Comparison of ENCODE assay signal across 19 cellular contexts in genomic region chr10:89007129-89007893, GRCh38. TPM values are rescaled to one million over a fixed set of nuclear protein-coding genes. Genes with fewer than 3 reads are reported as not detected.
DNase-seq lines count a peak whose midpoint lies in the region; ATAC-seq, FAIRE-seq and TF ChIP-seq lines count a peak whose summit lies in the region.
"Had no signal": no experiment of that assay in that cellular context is flagged by ENCODE, and none has a peak within 500 bp of the region (broad histone marks: within the 10 kb centered on the region; RNA-seq: fewer than 3 reads in every experiment).

No MANE protein-coding gene starts in this region.

- H3K27ac Mint-ChIP-seq in CD14-positive monocyte: peak overlapping the region in 4 of 7 donors; percentile 8 to 67 (median 54)
- H3K27ac Mint-ChIP-seq in activated T-helper 1 cell treated with anti-CD3 and anti-CD28 coated beads, Interleukin-12 subunit alpha, Interleukin-12 subunit beta, Interleukin-2, Interleukin-4 antibody, amounts not matched to agents 30 ng/mL and 10 ng/mL and 1 ng/mL, durations not matched to agents 14 hours and 24 hours and 36 hours: peak overlapping the region; percentile 31

- H3K36me3 ChIP-seq in mucosa of rectum (ENCODE audit: control insufficient read depth in 2 of 2, insufficient read depth in 2 of 2, low read length in 2 of 2) (peaks cover 25 to 41% of the 10 kb centered on the region in 2 donors), lower lobe of right lung (peaks cover 68% of the 10 kb centered on the region)

- TF ChIP-seq POLR2A in GM12892 (IDR thresholded peaks at IDR 0.05; ENCODE audit: low read depth, low read length): no peak

- peak overlapping the region; percentile 61 to 78 for H3K27ac ChIP-seq in mucosa of rectum (ENCODE audit: low read depth in 2 of 2, low read length in 2 of 2)
- H3K27ac ChIP-seq in lower lobe of right lung: no peak overlapping the region
- H3K27ac ChIP-seq: A549 had no signal

- TF ChIP-seq CTCF in CD14-positive monocyte (IDR thresholded peaks at IDR 0.05) (no peak), lower lobe of right lung (IDR thresholded peaks at IDR 0.05) (no peak)

- intact Hi-C loops in CD14-positive monocyte (cut with micrococcal nuclease): no loop called here
- intact Hi-C loops in activated T-helper 1 cell treated with anti-CD3 and anti-CD28 coated beads, Interleukin-12 subunit alpha, Interleukin-12 subunit beta, Interleukin-2, Interleukin-4 antibody, amounts not matched to agents 30 ng/mL and 10 ng/mL and 1 ng/mL, durations not matched to agents 14 hours and 24 hours and 36 hours (cut with micrococcal nuclease): no loop called here
- intact Hi-C loops in lower lobe of right lung (cut with DNase I): no loop called here

- peak; percentile 63 for FAIRE-seq in GM12892 (lab: Jason Lieb, UNC)
- FAIRE-seq: A549, D721Med, K562 had no signal

- no peak overlapping the region for H3K9ac ChIP-seq in mucosa of rectum (ENCODE audit: low read depth in 1 of 2, low read length in 2 of 2)
- H3K9ac ChIP-seq: SK-N-SH had no signal

- H3K4me3 ChIP-seq in mucosa of rectum (ENCODE audit: low read length in 2 of 2) (peak overlapping the region; percentile 19 to 35), lower lobe of right lung (no peak overlapping the region)
- H3K4me3 ChIP-seq: A549, K562 had no signal

- no peak overlapping the region for H3K4me3 Mint-ChIP-seq in CD14-positive monocyte
- no peak overlapping the region for H3K4me3 Mint-ChIP-seq in activated T-helper 1 cell treated with anti-CD3 and anti-CD28 coated beads, Interleukin-12 subunit alpha, Interleukin-12 subunit beta, Interleukin-2, Interleukin-4 antibody, amounts not matched to agents 30 ng/mL and 10 ng/mL and 1 ng/mL, durations not matched to agents 14 hours and 24 hours and 36 hours

- H3K27me3 Mint-ChIP-seq in CD14-positive monocyte (ENCODE audit: low read depth in 3 of 3): no peaks in the 10 kb centered on the region
- no peaks in the 10 kb centered on the region for H3K27me3 Mint-ChIP-seq in activated T-helper 1 cell treated with anti-CD3 and anti-CD28 coated beads, Interleukin-12 subunit alpha, Interleukin-12 subunit beta, Interleukin-2, Interleukin-4 antibody, amounts not matched to agents 30 ng/mL and 10 ng/mL and 1 ng/mL, durations not matched to agents 14 hours and 24 hours and 36 hours (ENCODE audit: insufficient read depth)

- H3K9me3 Mint-ChIP-seq in CD14-positive monocyte: no peaks in the 10 kb centered on the region
- no peaks in the 10 kb centered on the region for H3K9me3 Mint-ChIP-seq in activated T-helper 1 cell treated with anti-CD3 and anti-CD28 coated beads, Interleukin-12 subunit alpha, Interleukin-12 subunit beta, Interleukin-2, Interleukin-4 antibody, amounts not matched to agents 30 ng/mL and 10 ng/mL and 1 ng/mL, durations not matched to agents 14 hours and 24 hours and 36 hours

- H3K36me3 Mint-ChIP-seq in CD14-positive monocyte: peaks cover 74 to 85% of the 10 kb centered on the region in 2 donors
- peaks cover 63% of the 10 kb centered on the region for H3K36me3 Mint-ChIP-seq in activated T-helper 1 cell treated with anti-CD3 and anti-CD28 coated beads, Interleukin-12 subunit alpha, Interleukin-12 subunit beta, Interleukin-2, Interleukin-4 antibody, amounts not matched to agents 30 ng/mL and 10 ng/mL and 1 ng/mL, durations not matched to agents 14 hours and 24 hours and 36 hours (ENCODE audit: low read depth)

- H3K4me1 Mint-ChIP-seq in CD14-positive monocyte: peaks cover 2% of the 10 kb centered on the region
- H3K4me1 Mint-ChIP-seq in activated T-helper 1 cell treated with anti-CD3 and anti-CD28 coated beads, Interleukin-12 subunit alpha, Interleukin-12 subunit beta, Interleukin-2, Interleukin-4 antibody, amounts not matched to agents 30 ng/mL and 10 ng/mL and 1 ng/mL, durations not matched to agents 14 hours and 24 hours and 36 hours (ENCODE audit: low read depth): peaks cover 44% of the 10 kb centered on the region

- no peak for DNase-seq in CD14-positive monocyte (ENCODE audit: low spot score)
- DNase-seq in GM12892 (ENCODE audit: insufficient read length): no peak
- no peak for DNase-seq in activated T-helper 1 cell treated with anti-CD3 and anti-CD28 coated beads, Interleukin-12 subunit alpha, Interleukin-12 subunit beta, Interleukin-2, Interleukin-4 antibody, amounts not matched to agents 30 ng/mL and 10 ng/mL and 1 ng/mL, durations not matched to agents 14 hours and 24 hours and 36 hours (ENCODE audit: low spot score)
- DNase-seq in iPS-NIHi11 (ENCODE audit: low spot score): no peak
- no peak for DNase-seq in DMS153 treated with DMSO at 0.1 percent for 48 hours (lab: John Stamatoyannopoulos, UW; ENCODE audit: unreplicated experiment)
- no peak for DNase-seq in lower lobe of right lung
- DNase-seq: DMS79, NCI-H1105 treated with DMSO at 0.1 percent for 48 hours, NCI-H187, NCI-H2227 treated with DMSO at 0.1 percent for 48 hours, NCI-H510A treated with DMSO at 0.1 percent for 48 hours, NCI-H82, SHP77, SK-N-SH had no signal

- H3K9me3 ChIP-seq in mucosa of rectum (ENCODE audit: control insufficient read depth in 2 of 2, low read length in 2 of 2): no peaks in the 10 kb centered on the region
- H3K9me3 ChIP-seq in lower lobe of right lung: no peaks in the 10 kb centered on the region
- H3K9me3 ChIP-seq: A549, SK-N-SH had no signal

- H3K4me1 ChIP-seq in mucosa of rectum (ENCODE audit: control insufficient read depth in 2 of 2, insufficient read depth in 2 of 2, low read length in 2 of 2): peaks cover 9 to 31% of the 10 kb centered on the region in 2 donors
- H3K4me1 ChIP-seq in lower lobe of right lung: peaks cover 13% of the 10 kb centered on the region
- H3K4me1 ChIP-seq: A549 had no signal

- ATAC-seq in lower lobe of right lung: no peak
- no peak for ATAC-seq in esophagus mucosa
- ATAC-seq: A549, K562 had no signal

- H3K27me3 ChIP-seq in mucosa of rectum (ENCODE audit: control insufficient read depth in 2 of 2, insufficient read depth in 2 of 2, low read length in 2 of 2) (no peaks in the 10 kb centered on the region), lower lobe of right lung (ENCODE audit: low read depth) (no peaks in the 10 kb centered on the region)

RNA-seq across cellular contexts. Expression of gene FAS, which starts 16.7 kb away (rescaled TPM):
- 10 to 100 TPM; 27.9 to 28.9 TPM for polyA plus RNA-seq in CD14-positive monocyte
- polyA plus RNA-seq in GM12892 (2012; ENCODE audit: missing spikeins): 81.0 TPM
- total RNA-seq in activated T-helper 1 cell treated with anti-CD3 and anti-CD28 coated beads, Interleukin-12 subunit alpha, Interleukin-12 subunit beta, Interleukin-2, Interleukin-4 antibody, amounts not matched to agents 30 ng/mL and 10 ng/mL and 1 ng/mL, durations not matched to agents 14 hours and 24 hours and 36 hours: 36.4 and 38.6 TPM in 2 replicates
- total RNA-seq in lower lobe of right lung: 35.7 TPM
- 12.2 TPM for total RNA-seq in esophagus mucosa

RNA-seq across cellular contexts. Expression of gene ACTA2, which starts 54.7 kb away (rescaled TPM):
- 10 to 100 TPM in 1 of 2 donors, 1 to 10 TPM in 1; 6.8 to 12.3 TPM for polyA plus RNA-seq in CD14-positive monocyte
- polyA plus RNA-seq in GM12892 (2012; ENCODE audit: missing spikeins): 36.7 TPM
- 10.9 and 12.2 TPM in 2 replicates for total RNA-seq in activated T-helper 1 cell treated with anti-CD3 and anti-CD28 coated beads, Interleukin-12 subunit alpha, Interleukin-12 subunit beta, Interleukin-2, Interleukin-4 antibody, amounts not matched to agents 30 ng/mL and 10 ng/mL and 1 ng/mL, durations not matched to agents 14 hours and 24 hours and 36 hours
- total RNA-seq in lower lobe of right lung (204 TPM), esophagus mucosa (53.0 TPM)
